ENCODE assay signal across 1 cellular context in the genomic region with DNA sequence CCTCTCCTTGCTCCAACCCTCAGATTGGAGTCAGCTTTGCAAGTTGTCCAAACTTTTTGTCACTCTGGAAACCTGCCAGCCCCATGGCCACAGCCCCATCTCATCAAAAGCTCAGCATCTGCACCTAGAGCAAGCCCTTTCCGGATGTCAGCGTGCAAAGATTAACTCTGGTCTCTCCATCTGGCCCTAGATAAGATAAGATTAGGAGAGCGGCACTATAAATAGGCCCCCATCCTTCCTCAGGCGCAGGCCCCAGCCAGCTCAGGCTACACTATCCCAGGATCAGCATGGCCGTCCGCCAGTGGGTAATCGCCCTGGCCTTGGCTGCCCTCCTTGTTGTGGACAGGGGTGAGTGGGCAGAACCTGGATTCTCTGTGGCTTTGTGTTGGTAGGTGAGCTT.
TF ChIP-seq lines count a peak whose summit lies in the region.

A gene with protein sequence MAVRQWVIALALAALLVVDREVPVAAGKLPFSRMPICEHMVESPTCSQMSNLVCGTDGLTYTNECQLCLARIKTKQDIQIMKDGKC (plus strand): TSS at position 246 of the 400 bp plus-strand sequence. CDS start 42 bp downstream, at position 288.

TF ChIP-seq in K562, 482 proteins besides CTCF, POLR2A, EP300 and RAD21 (continued from another document):
- TF ChIP-seq, protein P1, sequence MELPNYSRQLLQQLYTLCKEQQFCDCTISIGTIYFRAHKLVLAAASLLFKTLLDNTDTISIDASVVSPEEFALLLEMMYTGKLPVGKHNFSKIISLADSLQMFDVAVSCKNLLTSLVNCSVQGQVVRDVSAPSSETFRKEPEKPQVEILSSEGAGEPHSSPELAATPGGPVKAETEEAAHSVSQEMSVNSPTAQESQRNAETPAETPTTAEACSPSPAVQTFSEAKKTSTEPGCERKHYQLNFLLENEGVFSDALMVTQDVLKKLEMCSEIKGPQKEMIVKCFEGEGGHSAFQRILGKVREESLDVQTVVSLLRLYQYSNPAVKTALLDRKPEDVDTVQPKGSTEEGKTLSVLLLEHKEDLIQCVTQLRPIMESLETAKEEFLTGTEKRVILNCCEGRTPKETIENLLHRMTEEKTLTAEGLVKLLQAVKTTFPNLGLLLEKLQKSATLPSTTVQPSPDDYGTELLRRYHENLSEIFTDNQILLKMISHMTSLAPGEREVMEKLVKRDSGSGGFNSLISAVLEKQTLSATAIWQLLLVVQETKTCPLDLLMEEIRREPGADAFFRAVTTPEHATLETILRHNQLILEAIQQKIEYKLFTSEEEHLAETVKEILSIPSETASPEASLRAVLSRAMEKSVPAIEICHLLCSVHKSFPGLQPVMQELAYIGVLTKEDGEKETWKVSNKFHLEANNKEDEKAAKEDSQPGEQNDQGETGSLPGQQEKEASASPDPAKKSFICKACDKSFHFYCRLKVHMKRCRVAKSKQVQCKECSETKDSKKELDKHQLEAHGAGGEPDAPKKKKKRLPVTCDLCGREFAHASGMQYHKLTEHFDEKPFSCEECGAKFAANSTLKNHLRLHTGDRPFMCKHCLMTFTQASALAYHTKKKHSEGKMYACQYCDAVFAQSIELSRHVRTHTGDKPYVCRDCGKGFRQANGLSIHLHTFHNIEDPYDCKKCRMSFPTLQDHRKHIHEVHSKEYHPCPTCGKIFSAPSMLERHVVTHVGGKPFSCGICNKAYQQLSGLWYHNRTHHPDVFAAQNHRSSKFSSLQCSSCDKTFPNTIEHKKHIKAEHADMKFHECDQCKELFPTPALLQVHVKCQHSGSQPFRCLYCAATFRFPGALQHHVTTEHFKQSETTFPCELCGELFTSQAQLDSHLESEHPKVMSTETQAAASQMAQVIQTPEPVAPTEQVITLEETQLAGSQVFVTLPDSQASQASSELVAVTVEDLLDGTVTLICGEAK (IDR thresholded peaks at IDR 0.05), result 0 out of 2 replicates have a peak, but pooled peaks have one; percentile 16
- TF ChIP-seq, protein P1 (CRISPR knock-in tag; IDR thresholded peaks at IDR 0.05), result no peak
- TF ChIP-seq KLF13 (tag; IDR thresholded peaks at IDR 0.05; ENCODE audit: borderline replicate concordance, low read depth) (no peak), RAD51 (IDR thresholded peaks at IDR 0.05; ENCODE audit: borderline replicate concordance, low read depth) (peak; percentile 39; the same call in 1 of the 2 replicates), GTF2E2 (tag; IDR thresholded peaks at IDR 0.05) (no peak), ZBTB8A (IDR thresholded peaks at IDR 0.05; ENCODE audit: partially characterized antibody) (no peak), STAT5A (IDR thresholded peaks at IDR 0.05; ENCODE audit: borderline replicate concordance, low read length) (peak; percentile 80), ZBTB7A (IDR thresholded peaks at IDR 0.05; ENCODE audit: borderline replicate concordance, control insufficient read depth, low read depth, low read length) (no peak)
- TF ChIP-seq, protein P2, sequence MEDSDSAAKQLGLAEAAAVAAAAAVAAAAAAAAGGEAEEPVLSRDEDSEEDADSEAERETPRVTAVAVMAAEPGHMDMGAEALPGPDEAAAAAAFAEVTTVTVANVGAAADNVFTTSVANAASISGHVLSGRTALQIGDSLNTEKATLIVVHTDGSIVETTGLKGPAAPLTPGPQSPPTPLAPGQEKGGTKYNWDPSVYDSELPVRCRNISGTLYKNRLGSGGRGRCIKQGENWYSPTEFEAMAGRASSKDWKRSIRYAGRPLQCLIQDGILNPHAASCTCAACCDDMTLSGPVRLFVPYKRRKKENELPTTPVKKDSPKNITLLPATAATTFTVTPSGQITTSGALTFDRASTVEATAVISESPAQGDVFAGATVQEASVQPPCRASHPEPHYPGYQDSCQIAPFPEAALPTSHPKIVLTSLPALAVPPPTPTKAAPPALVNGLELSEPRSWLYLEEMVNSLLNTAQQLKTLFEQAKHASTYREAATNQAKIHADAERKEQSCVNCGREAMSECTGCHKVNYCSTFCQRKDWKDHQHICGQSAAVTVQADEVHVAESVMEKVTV (CRISPR knock-in tag; IDR thresholded peaks at IDR 0.05), result no peak
- TF ChIP-seq, protein P3, sequence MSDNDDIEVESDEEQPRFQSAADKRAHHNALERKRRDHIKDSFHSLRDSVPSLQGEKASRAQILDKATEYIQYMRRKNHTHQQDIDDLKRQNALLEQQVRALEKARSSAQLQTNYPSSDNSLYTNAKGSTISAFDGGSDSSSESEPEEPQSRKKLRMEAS (CRISPR knock-in tag; IDR thresholded peaks at IDR 0.05), result no peak
- TF ChIP-seq, protein P4, sequence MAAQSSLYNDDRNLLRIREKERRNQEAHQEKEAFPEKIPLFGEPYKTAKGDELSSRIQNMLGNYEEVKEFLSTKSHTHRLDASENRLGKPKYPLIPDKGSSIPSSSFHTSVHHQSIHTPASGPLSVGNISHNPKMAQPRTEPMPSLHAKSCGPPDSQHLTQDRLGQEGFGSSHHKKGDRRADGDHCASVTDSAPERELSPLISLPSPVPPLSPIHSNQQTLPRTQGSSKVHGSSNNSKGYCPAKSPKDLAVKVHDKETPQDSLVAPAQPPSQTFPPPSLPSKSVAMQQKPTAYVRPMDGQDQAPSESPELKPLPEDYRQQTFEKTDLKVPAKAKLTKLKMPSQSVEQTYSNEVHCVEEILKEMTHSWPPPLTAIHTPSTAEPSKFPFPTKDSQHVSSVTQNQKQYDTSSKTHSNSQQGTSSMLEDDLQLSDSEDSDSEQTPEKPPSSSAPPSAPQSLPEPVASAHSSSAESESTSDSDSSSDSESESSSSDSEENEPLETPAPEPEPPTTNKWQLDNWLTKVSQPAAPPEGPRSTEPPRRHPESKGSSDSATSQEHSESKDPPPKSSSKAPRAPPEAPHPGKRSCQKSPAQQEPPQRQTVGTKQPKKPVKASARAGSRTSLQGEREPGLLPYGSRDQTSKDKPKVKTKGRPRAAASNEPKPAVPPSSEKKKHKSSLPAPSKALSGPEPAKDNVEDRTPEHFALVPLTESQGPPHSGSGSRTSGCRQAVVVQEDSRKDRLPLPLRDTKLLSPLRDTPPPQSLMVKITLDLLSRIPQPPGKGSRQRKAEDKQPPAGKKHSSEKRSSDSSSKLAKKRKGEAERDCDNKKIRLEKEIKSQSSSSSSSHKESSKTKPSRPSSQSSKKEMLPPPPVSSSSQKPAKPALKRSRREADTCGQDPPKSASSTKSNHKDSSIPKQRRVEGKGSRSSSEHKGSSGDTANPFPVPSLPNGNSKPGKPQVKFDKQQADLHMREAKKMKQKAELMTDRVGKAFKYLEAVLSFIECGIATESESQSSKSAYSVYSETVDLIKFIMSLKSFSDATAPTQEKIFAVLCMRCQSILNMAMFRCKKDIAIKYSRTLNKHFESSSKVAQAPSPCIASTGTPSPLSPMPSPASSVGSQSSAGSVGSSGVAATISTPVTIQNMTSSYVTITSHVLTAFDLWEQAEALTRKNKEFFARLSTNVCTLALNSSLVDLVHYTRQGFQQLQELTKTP (IDR thresholded peaks at IDR 0.05; ENCODE audit: low read depth in 1 of 2, partially characterized antibody in 2 of 2), result peak in 1 of 2 experiments; percentile 80
- TF ChIP-seq, protein P5, sequence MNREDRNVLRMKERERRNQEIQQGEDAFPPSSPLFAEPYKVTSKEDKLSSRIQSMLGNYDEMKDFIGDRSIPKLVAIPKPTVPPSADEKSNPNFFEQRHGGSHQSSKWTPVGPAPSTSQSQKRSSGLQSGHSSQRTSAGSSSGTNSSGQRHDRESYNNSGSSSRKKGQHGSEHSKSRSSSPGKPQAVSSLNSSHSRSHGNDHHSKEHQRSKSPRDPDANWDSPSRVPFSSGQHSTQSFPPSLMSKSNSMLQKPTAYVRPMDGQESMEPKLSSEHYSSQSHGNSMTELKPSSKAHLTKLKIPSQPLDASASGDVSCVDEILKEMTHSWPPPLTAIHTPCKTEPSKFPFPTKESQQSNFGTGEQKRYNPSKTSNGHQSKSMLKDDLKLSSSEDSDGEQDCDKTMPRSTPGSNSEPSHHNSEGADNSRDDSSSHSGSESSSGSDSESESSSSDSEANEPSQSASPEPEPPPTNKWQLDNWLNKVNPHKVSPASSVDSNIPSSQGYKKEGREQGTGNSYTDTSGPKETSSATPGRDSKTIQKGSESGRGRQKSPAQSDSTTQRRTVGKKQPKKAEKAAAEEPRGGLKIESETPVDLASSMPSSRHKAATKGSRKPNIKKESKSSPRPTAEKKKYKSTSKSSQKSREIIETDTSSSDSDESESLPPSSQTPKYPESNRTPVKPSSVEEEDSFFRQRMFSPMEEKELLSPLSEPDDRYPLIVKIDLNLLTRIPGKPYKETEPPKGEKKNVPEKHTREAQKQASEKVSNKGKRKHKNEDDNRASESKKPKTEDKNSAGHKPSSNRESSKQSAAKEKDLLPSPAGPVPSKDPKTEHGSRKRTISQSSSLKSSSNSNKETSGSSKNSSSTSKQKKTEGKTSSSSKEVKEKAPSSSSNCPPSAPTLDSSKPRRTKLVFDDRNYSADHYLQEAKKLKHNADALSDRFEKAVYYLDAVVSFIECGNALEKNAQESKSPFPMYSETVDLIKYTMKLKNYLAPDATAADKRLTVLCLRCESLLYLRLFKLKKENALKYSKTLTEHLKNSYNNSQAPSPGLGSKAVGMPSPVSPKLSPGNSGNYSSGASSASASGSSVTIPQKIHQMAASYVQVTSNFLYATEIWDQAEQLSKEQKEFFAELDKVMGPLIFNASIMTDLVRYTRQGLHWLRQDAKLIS (CRISPR knock-in tag; IDR thresholded peaks at IDR 0.05), result no peak
